2 cellular contexts compared by ENCODE assay signal in the genomic region with DNA sequence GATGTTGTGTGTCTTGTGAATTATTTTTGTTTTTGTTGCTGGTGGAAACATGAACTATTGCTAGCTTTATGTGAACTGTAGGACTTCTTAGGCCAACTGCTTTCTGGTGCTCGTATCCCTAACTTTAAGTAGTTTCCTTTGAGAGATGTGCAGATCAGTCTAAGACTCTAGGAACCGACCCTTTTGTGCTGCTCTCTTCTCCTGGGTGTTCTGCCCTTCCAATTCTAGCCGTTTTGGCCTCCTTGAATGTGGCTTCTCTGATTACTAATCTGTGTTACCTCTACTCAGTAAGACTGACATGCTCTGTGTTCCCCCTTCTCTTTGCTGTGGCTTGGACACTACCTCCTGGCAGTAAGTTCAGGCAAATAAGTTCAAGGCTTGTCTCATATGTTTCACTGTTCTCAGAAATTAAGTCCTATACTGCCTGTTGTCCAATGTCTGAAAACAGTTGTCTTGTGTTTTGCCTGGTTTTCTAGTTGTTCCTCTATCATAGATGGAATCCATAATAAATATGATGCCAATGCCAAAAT.
TF ChIP-seq lines count a peak whose summit lies in the region.

No MANE protein-coding gene starts in this region.

TF ChIP-seq in IMR-90, 13 proteins besides CTCF, POLR2A, EP300 and RAD21:
- no peak for TF ChIP-seq SMC3 (IDR thresholded peaks at IDR 0.05; ENCODE audit: low read depth, low read length)
- no peak for TF ChIP-seq RFX5 (IDR thresholded peaks at IDR 0.05; ENCODE audit: low read depth, low read length)
- no peak for TF ChIP-seq CEBPB (IDR thresholded peaks at IDR 0.05; ENCODE audit: low read depth, low read length)

TF ChIP-seq in endothelial cell of umbilical vein, 7 proteins besides CTCF, POLR2A, EP300 and RAD21:
- TF ChIP-seq GATA2 (IDR thresholded peaks at IDR 0.05; ENCODE audit: insufficient read depth, insufficient read length, low read depth, low read length) (no peak), MAX (IDR thresholded peaks at IDR 0.05; ENCODE audit: insufficient read depth, insufficient read length) (no peak), JUN (IDR thresholded peaks at IDR 0.05; ENCODE audit: borderline replicate concordance, insufficient read depth, insufficient read length, low read depth) (no peak), FOS (IDR thresholded peaks at IDR 0.05; ENCODE audit: borderline replicate concordance, insufficient read depth, low read length) (no peak), POLR2AphosphoS5 (IDR thresholded peaks at IDR 0.05; ENCODE audit: insufficient read depth, low read depth, low read length) (no peak), EZH2 (IDR thresholded peaks at IDR 0.05; ENCODE audit: borderline replicate concordance, low read depth, low read length, severe bottlenecking) (no peak), MYC (IDR thresholded peaks at IDR 0.05; ENCODE audit: low read depth, low read length) (no peak)
